Comparison of ENCODE assay signal across 25 cellular contexts in genomic region chr9:35918780-35919179, GRCh38. TPM values are rescaled to one million over a fixed set of nuclear protein-coding genes. Genes with fewer than 3 reads are reported as not detected.
A peak's percentile ranks its signal among the peaks of the same experiment; 100 is the strongest.
DNase-seq lines count a peak whose midpoint lies in the region; ATAC-seq, FAIRE-seq and TF ChIP-seq lines count a peak whose summit lies in the region.
"Had no signal": no experiment of that assay in that cellular context is flagged by ENCODE, and none has a peak within 500 bp of the region (broad histone marks: within the 10 kb centered on the region; RNA-seq: fewer than 3 reads in every experiment).

No MANE protein-coding gene starts in this region.

- H3K4me1 Mint-ChIP-seq in CD8-positive, alpha-beta T cell (ENCODE audit: low read depth), result peaks cover 3% of the 10 kb centered on the region

- intact Hi-C loops in CD8-positive, alpha-beta T cell (cut with DNase I, micrococcal nuclease), result no loop called here

- no peaks in the 10 kb centered on the region for H3K9me3 ChIP-seq in CD8-positive, alpha-beta T cell (ENCODE audit: low read length)
- H3K9me3 ChIP-seq in hepatocyte (ENCODE audit: low read depth), result no peaks in the 10 kb centered on the region
- no peaks in the 10 kb centered on the region for H3K9me3 ChIP-seq in skeletal muscle tissue (ENCODE audit: control insufficient read depth in 3 of 3, low read length in 3 of 3)
- H3K9me3 ChIP-seq: Caco-2, testis had no signal

- CTCF ChIA-PET in CD8-positive, alpha-beta T cell (lab: Charles Lee), result interaction anchor here (2.8 kb wide), 1 partner anchor 16 kb away, joined by 18 read pairs; no protein-coding TSS in a partner anchor

- peak overlapping the region; percentile 32 for H3K27ac Mint-ChIP-seq in CD8-positive, alpha-beta T cell
- H3K27ac Mint-ChIP-seq: activated CD8-positive, alpha-beta T cell treated with anti-CD3 and anti-CD28 coated beads, Interleukin-2, amount 10 ng/mL, durations not matched to agents 7 days and 5 days; neural progenitor cell; progenitor cell of endocrine pancreas had no signal

- no peak for FAIRE-seq in D721Med (lab: Jason Lieb, UNC)
- FAIRE-seq: GM12892 had no signal

- H3K36me3 Mint-ChIP-seq in CD8-positive, alpha-beta T cell, result no peaks in the 10 kb centered on the region
- H3K36me3 Mint-ChIP-seq: neural progenitor cell; stimulated activated memory B cell treated with anti-CD40 and anti-IgM and Interleukin-4, amounts not matched to agents 10 μg/mL and 1 μg/mL and 100 μg/mL, for 72 hours had no signal

- TF ChIP-seq CTCF in CD8-positive, alpha-beta T cell (IDR thresholded peaks at IDR 0.05), result no peak
- TF ChIP-seq CTCF in VCaP (conservative IDR thresholded peaks at IDR 0.05) (no peak), hepatocyte (IDR thresholded peaks at IDR 0.05; ENCODE audit: poor library complexity) (no peak), D721Med (IDR thresholded peaks at IDR 0.05; ENCODE audit: insufficient read depth, missing control alignments) (no peak)

- no peaks in the 10 kb centered on the region for H3K9me3 Mint-ChIP-seq in CD8-positive, alpha-beta T cell
- H3K9me3 Mint-ChIP-seq: neural progenitor cell; stimulated activated memory B cell treated with anti-CD40 and anti-IgM and Interleukin-4, amounts not matched to agents 10 μg/mL and 1 μg/mL and 100 μg/mL, for 72 hours had no signal

- no peaks in the 10 kb centered on the region for H3K36me3 ChIP-seq in CD8-positive, alpha-beta T cell (ENCODE audit: insufficient read depth, low read length)
- H3K36me3 ChIP-seq in hepatocyte (replicated peaks; ENCODE audit: insufficient read depth, low read depth), result no peaks in the 10 kb centered on the region
- H3K36me3 ChIP-seq in skeletal muscle tissue (ENCODE audit: control insufficient read depth in 3 of 3, insufficient read depth in 3 of 3, low read length in 3 of 3), result no peaks in the 10 kb centered on the region
- H3K36me3 ChIP-seq: neural progenitor cell had no signal

- H3K4me3 Mint-ChIP-seq in CD8-positive, alpha-beta T cell, result no peak overlapping the region
- H3K4me3 Mint-ChIP-seq: activated CD8-positive, alpha-beta T cell treated with anti-CD3 and anti-CD28 coated beads, Interleukin-2, amount 10 ng/mL, durations not matched to agents 7 days and 5 days; neural progenitor cell; stimulated activated memory B cell treated with anti-CD40 and anti-IgM and Interleukin-4, amounts not matched to agents 10 μg/mL and 1 μg/mL and 100 μg/mL, for 72 hours had no signal

- H3K79me2 ChIP-seq in hepatocyte, result no peaks in the 10 kb centered on the region

- no peak for ATAC-seq in CD8-positive, alpha-beta T cell
- ATAC-seq: activated CD4-positive, CD25-positive, alpha-beta regulatory T cell treated with anti-CD3 and anti-CD28 coated beads, Interleukin-2, amount 50 U/mL, for 24 hours; activated CD8-positive, alpha-beta T cell treated with anti-CD3 and anti-CD28 coated beads, Interleukin-2, amount 10 ng/mL, durations not matched to agents 7 days and 5 days; stimulated activated memory B cell treated with anti-CD40 and anti-IgM and Interleukin-4, amounts not matched to agents 10 μg/mL and 1 μg/mL and 100 μg/mL, for 72 hours had no signal

- POLR2A ChIA-PET in CD8-positive, alpha-beta T cell (lab: Charles Lee), result no interaction called here

- H3K27me3 Mint-ChIP-seq in CD8-positive, alpha-beta T cell (ENCODE audit: low read depth), result no peaks in the 10 kb centered on the region
- H3K27me3 Mint-ChIP-seq: progenitor cell of endocrine pancreas; stimulated activated memory B cell treated with anti-CD40 and anti-IgM and Interleukin-4, amounts not matched to agents 10 μg/mL and 1 μg/mL and 100 μg/mL, for 72 hours had no signal

- H3K9me2 ChIP-seq in hepatocyte (replicated peaks; ENCODE audit: insufficient read depth), result no peaks in the 10 kb centered on the region

- DNase-seq in CD8-positive, alpha-beta T cell, result no peak
- no peak for DNase-seq in hepatocyte (ENCODE audit: low spot score)
- no peak for DNase-seq in DMS153 treated with DMSO at 0.1 percent for 48 hours (lab: John Stamatoyannopoulos, UW; ENCODE audit: unreplicated experiment)
- DNase-seq in iPS-NIHi7 (ENCODE audit: extremely low spot score), result no peak
- no peak for DNase-seq in D721Med (ENCODE audit: insufficient read length, low spot score)
- no peak for DNase-seq in AG08396 (ENCODE audit: low spot score)
- DNase-seq: activated CD8-positive, alpha-beta T cell treated with anti-CD3 and anti-CD28 coated beads, Interleukin-2, amount 10 ng/mL, durations not matched to agents 7 days and 5 days; activated naive CD4-positive, alpha-beta T cell treated with anti-CD3 and anti-CD28 coated beads, Interleukin-2, amount 50 U/mL, for 16 hours; activated T-cell treated with anti-CD3 and anti-CD28 coated beads, Interleukin-2, amount 50 U/mL, for 48 hours; Caco-2; central memory CD4-positive, alpha-beta T cell; Kasumi-1; NCI-H1092; NCI-H187 treated with DMSO at 0.1 percent for 48 hours; testis had no signal

- no peak overlapping the region for H3K4me3 ChIP-seq in CD8-positive, alpha-beta T cell (ENCODE audit: low read depth, low read length)
- H3K4me3 ChIP-seq in hepatocyte, result no peak overlapping the region
- H3K4me3 ChIP-seq in skeletal muscle tissue (ENCODE audit: low read length in 3 of 3), result no peak overlapping the region
- H3K4me3 ChIP-seq: neural progenitor cell, smooth muscle cell, testis had no signal

- H3K27me3 ChIP-seq in CD8-positive, alpha-beta T cell (ENCODE audit: insufficient read depth, low read length), result no peaks in the 10 kb centered on the region
- H3K27me3 ChIP-seq in hepatocyte (no peaks in the 10 kb centered on the region), skeletal muscle tissue (ENCODE audit: control insufficient read depth in 3 of 3, insufficient read depth in 3 of 3, low read length in 3 of 3) (no peaks in the 10 kb centered on the region)
- H3K27me3 ChIP-seq: neural progenitor cell, testis had no signal

- no peaks in the 10 kb centered on the region for H3K4me1 ChIP-seq in CD8-positive, alpha-beta T cell (ENCODE audit: insufficient read depth, low read length)
- H3K4me1 ChIP-seq in hepatocyte (ENCODE audit: insufficient read depth), result peaks cover 28% of the 10 kb centered on the region
- H3K4me1 ChIP-seq in skeletal muscle tissue (ENCODE audit: control insufficient read depth in 3 of 3, insufficient read depth in 3 of 3, low read length in 3 of 3), result peaks cover 9 to 20% (median 10%) of the 10 kb centered on the region in 3 donors
- H3K4me1 ChIP-seq: neural progenitor cell had no signal

- H3K9ac ChIP-seq in skeletal muscle tissue (ENCODE audit: low read depth in 1 of 3, low read length in 3 of 3), result no peak overlapping the region
- H3K9ac ChIP-seq: neural progenitor cell had no signal

- no peaks in the 10 kb centered on the region for H4K20me1 ChIP-seq in hepatocyte (ENCODE audit: insufficient read depth, poor library complexity, severe bottlenecking)

- no peak overlapping the region for H3K27ac ChIP-seq in CD8-positive, alpha-beta T cell (ENCODE audit: low read depth, low read length)
- peak overlapping the region; percentile 66 for H3K27ac ChIP-seq in VCaP
- peak overlapping the region; percentile 87 for H3K27ac ChIP-seq in hepatocyte
- peak overlapping the region; percentile 32 for H3K27ac ChIP-seq in skeletal muscle tissue (ENCODE audit: low read depth, low read length)
- H3K27ac ChIP-seq: neural progenitor cell had no signal

- H2AFZ ChIP-seq in hepatocyte, result no peak overlapping the region
- H2AFZ ChIP-seq: neural progenitor cell had no signal

- WGBS in hepatocyte (ENCODE audit: low lambda C conversion rate, missing lambda C conversion rate), result 91% methylated on average over 3 of the region's 3 CpGs

- H3K4me2 ChIP-seq in hepatocyte, result peak overlapping the region; percentile 27
- H3K4me2 ChIP-seq: neural progenitor cell, smooth muscle cell had no signal

RNA-seq across cellular contexts. Expression of gene SPAAR, which starts 9.5 kb away (rescaled TPM):
- not detected for total RNA-seq in CD8-positive, alpha-beta T cell
- total RNA-seq in hepatocyte, result not detected in 2 replicates
- 0.52 TPM in 1 of 2 replicates, not detected in the other for polyA plus RNA-seq in hepatocyte
- total RNA-seq in skeletal muscle tissue, result 1.0 TPM
- total RNA-seq: activated CD8-positive, alpha-beta T cell treated with anti-CD3 and anti-CD28 coated beads, Interleukin-2, amount 10 ng/mL, durations not matched to agents 7 days and 5 days; Caco-2; mononuclear cell; progenitor cell of endocrine pancreas; smooth muscle cell had no signal

RNA-seq across cellular contexts. Expression of gene HRCT1, which starts 12.8 kb away (rescaled TPM):
- not detected for total RNA-seq in CD8-positive, alpha-beta T cell
- total RNA-seq in hepatocyte (0.24 and 0.90 TPM in 2 replicates), skeletal muscle tissue (2.1 TPM)
- 0.72 and 1.8 TPM in 2 replicates for polyA plus RNA-seq in hepatocyte
- total RNA-seq: activated CD8-positive, alpha-beta T cell treated with anti-CD3 and anti-CD28 coated beads, Interleukin-2, amount 10 ng/mL, durations not matched to agents 7 days and 5 days; Caco-2; mononuclear cell; progenitor cell of endocrine pancreas; smooth muscle cell had no signal

RNA-seq across cellular contexts. Expression of gene OR2S2, which starts 39.2 kb away (rescaled TPM):
- total RNA-seq in CD8-positive, alpha-beta T cell, result not detected
- total RNA-seq in hepatocyte, result 0.27 TPM in 1 of 2 replicates, not detected in the other
- polyA plus RNA-seq in hepatocyte, result not detected in 2 replicates
- total RNA-seq in skeletal muscle tissue, result not detected
- total RNA-seq: activated CD8-positive, alpha-beta T cell treated with anti-CD3 and anti-CD28 coated beads, Interleukin-2, amount 10 ng/mL, durations not matched to agents 7 days and 5 days; Caco-2; mononuclear cell; progenitor cell of endocrine pancreas; testis had no signal
- polyA plus RNA-seq: esophagus had no signal

RNA-seq across cellular contexts. Expression of gene OR13J1, which starts 48.6 kb away (rescaled TPM):
- not detected for total RNA-seq in CD8-positive, alpha-beta T cell
- total RNA-seq in hepatocyte (not detected in 2 replicates), skeletal muscle tissue (not detected)
- not detected in 2 replicates for polyA plus RNA-seq in hepatocyte
- total RNA-seq: activated CD8-positive, alpha-beta T cell treated with anti-CD3 and anti-CD28 coated beads, Interleukin-2, amount 10 ng/mL, durations not matched to agents 7 days and 5 days; Caco-2; mononuclear cell; progenitor cell of endocrine pancreas; smooth muscle cell; testis had no signal
- polyA plus RNA-seq: esophagus, smooth muscle cell had no signal
